Comparison of ENCODE assay signal across 22 cellular contexts in genomic region chr6:148598690-148599089, GRCh38.
A peak's percentile ranks its signal among the peaks of the same experiment; 100 is the strongest.
DNase-seq lines count a peak whose midpoint lies in the region; ATAC-seq and TF ChIP-seq lines count a peak whose summit lies in the region.
"Had no signal": no experiment of that assay in that cellular context is flagged by ENCODE, and none has a peak within 500 bp of the region (broad histone marks: within the 10 kb centered on the region; RNA-seq: fewer than 3 reads in every experiment).

No MANE protein-coding gene starts in this region.

- H3K9ac ChIP-seq in iPS-18a (ENCODE audit: low read length) (no peak overlapping the region), parathyroid adenoma (no peak overlapping the region)
- H3K9ac ChIP-seq: GM23248 had no signal

- TF ChIP-seq POLR2A in ovary (IDR thresholded peaks at IDR 0.05) = no peak

- peaks cover 19% of the 10 kb centered on the region for H3K27me3 Mint-ChIP-seq in activated CD4-positive, alpha-beta T cell treated with anti-CD3 and anti-CD28 coated beads, Interleukin-2, amount 10 ng/mL, durations not matched to agents 24 days and 14 days

- no peaks in the 10 kb centered on the region for H3K9me3 Mint-ChIP-seq in activated CD4-positive, alpha-beta T cell treated with anti-CD3 and anti-CD28 coated beads, Interleukin-2, amount 10 ng/mL, durations not matched to agents 24 days and 14 days

- TF ChIP-seq EP300 in ovary (IDR thresholded peaks at IDR 0.05) = no peak

- no peaks in the 10 kb centered on the region for H3K4me1 Mint-ChIP-seq in activated CD4-positive, alpha-beta T cell treated with anti-CD3 and anti-CD28 coated beads, Interleukin-2, amount 10 ng/mL, durations not matched to agents 24 days and 14 days

- H2AFZ ChIP-seq in parathyroid adenoma = peak overlapping the region; percentile 47
- H2AFZ ChIP-seq: GM23248 had no signal

- H3K27me3 ChIP-seq in iPS-18a (ENCODE audit: control insufficient read depth, insufficient read depth, low read length) = no peaks in the 10 kb centered on the region
- H3K27me3 ChIP-seq in parathyroid adenoma (ENCODE audit: control insufficient read depth, insufficient read depth, low read length) = no peaks in the 10 kb centered on the region
- no peaks in the 10 kb centered on the region for H3K27me3 ChIP-seq in ovary
- H3K27me3 ChIP-seq: BE2C had no signal

- H3K9me3 ChIP-seq in iPS-18a (ENCODE audit: control insufficient read depth, low read depth, low read length) = peaks cover 6% of the 10 kb centered on the region
- no peaks in the 10 kb centered on the region for H3K9me3 ChIP-seq in parathyroid adenoma (ENCODE audit: control insufficient read depth, low read length)
- no peaks in the 10 kb centered on the region for H3K9me3 ChIP-seq in ovary
- H3K9me3 ChIP-seq: BE2C had no signal

- no peak overlapping the region for H3K4me3 Mint-ChIP-seq in activated CD4-positive, alpha-beta T cell treated with anti-CD3 and anti-CD28 coated beads, Interleukin-2, amount 10 ng/mL, durations not matched to agents 24 days and 14 days
- H3K4me3 Mint-ChIP-seq: CD8-positive, alpha-beta T cell; HFFc6; IgD-negative memory B cell had no signal

- H3K4me3 ChIP-seq in iPS-18a (ENCODE audit: low read length) = peak overlapping the region; percentile 2
- no peak overlapping the region for H3K4me3 ChIP-seq in parathyroid adenoma (ENCODE audit: low read depth, low read length)
- H3K4me3 ChIP-seq in ovary = no peak overlapping the region
- H3K4me3 ChIP-seq: GM23248 had no signal

- no peaks in the 10 kb centered on the region for H3K79me2 ChIP-seq in parathyroid adenoma

- TF ChIP-seq CTCF in parathyroid adenoma (IDR thresholded peaks at IDR 0.05) = no peak
- TF ChIP-seq CTCF in ovary (IDR thresholded peaks at IDR 0.05) = no peak

- H3K4me2 ChIP-seq in parathyroid adenoma (ENCODE audit: low read length) = peak overlapping the region; percentile 23

- no peaks in the 10 kb centered on the region for H3K36me3 Mint-ChIP-seq in activated CD4-positive, alpha-beta T cell treated with anti-CD3 and anti-CD28 coated beads, Interleukin-2, amount 10 ng/mL, durations not matched to agents 24 days and 14 days (ENCODE audit: low read depth)
- H3K36me3 Mint-ChIP-seq: CD8-positive, alpha-beta T cell had no signal

- ATAC-seq in HG03460 (IDR thresholded peaks at IDR 0.05; ENCODE audit: unreplicated experiment) = no peak
- no peak for ATAC-seq in GM21529 (IDR thresholded peaks at IDR 0.05; ENCODE audit: unreplicated experiment)
- ATAC-seq: CD8-positive, alpha-beta T cell had no signal

- DNase-seq in activated CD4-positive, alpha-beta T cell treated with anti-CD3 and anti-CD28 coated beads, Interleukin-2, amount 10 ng/mL, durations not matched to agents 24 days and 14 days = peak; percentile 11
- no peak for DNase-seq in activated CD4-positive, alpha-beta T cell treated with anti-CD3 and anti-CD28 coated beads, Interleukin-2, amount 50 U/mL, for 48 hours
- DNase-seq in NCI-H2029 (lab: John Stamatoyannopoulos, UW) (no peak), ovary (no peak)
- DNase-seq: BE2C; CD8-positive, alpha-beta T cell; GM23248; HFFc6; Kasumi-1; MM.1S; NCI-H1105 treated with DMSO at 0.1 percent for 48 hours; NCI-H187 treated with DMSO at 0.1 percent for 48 hours; NCI-H2171; NCI-H446; NCI-H69; SHP77 treated with DMSO at 0.1 percent for 48 hours had no signal

- H3K27ac Mint-ChIP-seq in activated CD4-positive, alpha-beta T cell treated with anti-CD3 and anti-CD28 coated beads, Interleukin-2, amount 10 ng/mL, durations not matched to agents 24 days and 14 days = no peak overlapping the region
- H3K27ac Mint-ChIP-seq: CD8-positive, alpha-beta T cell; HFFc6; IgD-negative memory B cell had no signal

- WGBS in ovary, 3 donors = 13 to 19% (median 16%) methylated on average over 3 of the region's 3 CpGs

- H3K36me3 ChIP-seq in iPS-18a (ENCODE audit: control insufficient read depth, low read depth, low read length) (no peaks in the 10 kb centered on the region), parathyroid adenoma (ENCODE audit: control insufficient read depth, insufficient read depth, low read length) (no peaks in the 10 kb centered on the region), ovary (no peaks in the 10 kb centered on the region)
- H3K36me3 ChIP-seq: BE2C had no signal

- intact Hi-C loops in activated CD4-positive, alpha-beta T cell treated with anti-CD3 and anti-CD28 coated beads, Interleukin-2, amount 10 ng/mL, durations not matched to agents 24 days and 14 days (cut with micrococcal nuclease) = no loop called here
- intact Hi-C loops in ovary (cut with DNase I) = no loop called here

- H3K27ac ChIP-seq in iPS-18a (ENCODE audit: low read length) (peak overlapping the region; percentile 62), parathyroid adenoma (peak overlapping the region; percentile 88), ovary (no peak overlapping the region)
- H3K27ac ChIP-seq: 22Rv1, GM23248 had no signal

- H3K4me1 ChIP-seq in iPS-18a (ENCODE audit: control insufficient read depth, low read depth, low read length) = peaks cover 23% of the 10 kb centered on the region
- H3K4me1 ChIP-seq in parathyroid adenoma = peaks cover 25% of the 10 kb centered on the region
- no peaks in the 10 kb centered on the region for H3K4me1 ChIP-seq in ovary (ENCODE audit: insufficient read depth)
- H3K4me1 ChIP-seq: BE2C had no signal

Comparison
In these comparisons a context has a peak if more than half of its experiments do, and no peak if none do; other contexts are left out.
1. H3K27ac ChIP-seq: peak in iPS-18a (single experiment) and parathyroid adenoma (single experiment); none in ovary (0 of 2).